In genomic region chr16:11416228-11417001, GRCh38 we compare ENCODE assay signal across 26 cellular contexts.
DNase-seq lines count a peak whose midpoint lies in the region; ATAC-seq, FAIRE-seq and TF ChIP-seq lines count a peak whose summit lies in the region.
"Had no signal": no experiment of that assay in that cellular context is flagged by ENCODE, and none has a peak within 500 bp of the region (broad histone marks: within the 10 kb centered on the region; RNA-seq: fewer than 3 reads in every experiment).

No MANE protein-coding gene starts in this region.

- H3K9me1 ChIP-seq in K562 (ENCODE audit: control insufficient read depth, insufficient read depth, low read length) = no peaks in the 10 kb centered on the region

- FAIRE-seq in HepG2 (lab: Jason Lieb, UNC) = no peak
- FAIRE-seq in K562 (lab: Jason Lieb, UNC) = no peak
- FAIRE-seq: A549, D721Med, GM12891, GM18507, H1 had no signal

- peaks cover 18% of the 10 kb centered on the region for H3K4me1 ChIP-seq in HepG2 (ENCODE audit: insufficient read depth, low read length)
- H3K4me1 ChIP-seq in right lobe of liver = no peaks in the 10 kb centered on the region
- H3K4me1 ChIP-seq in HEK293 (ENCODE audit: control insufficient read depth, insufficient read depth, low read length) = no peaks in the 10 kb centered on the region
- H3K4me1 ChIP-seq in K562 (replicated peaks in 1 of 2; ENCODE audit: control insufficient read depth in 2 of 2, insufficient read depth in 2 of 2, low read length in 2 of 2) = peaks cover 0 to 11% of the 10 kb centered on the region in 2 experiments; a peak in 2 of 5 replicates
- H3K4me1 ChIP-seq in ascending aorta = peaks cover 0 to 4% of the 10 kb centered on the region in 2 donors
- H3K4me1 ChIP-seq: BE2C had no signal

- TF ChIP-seq POLR2A in HepG2 (IDR thresholded peaks at IDR 0.05; ENCODE audit: insufficient read depth in 1 of 2, low read depth in 2 of 2, low read length in 2 of 2) = no peak
- no peak for TF ChIP-seq POLR2A in right lobe of liver (IDR thresholded peaks at IDR 0.05)
- TF ChIP-seq POLR2A in K562 (conservative IDR thresholded peaks at IDR 0.05) = no peak

- no peaks in the 10 kb centered on the region for H3K36me3 ChIP-seq in HepG2 (replicated peaks in 1 of 2; ENCODE audit: control insufficient read depth in 1 of 2, insufficient read depth in 2 of 2, low read length in 2 of 2)
- no peaks in the 10 kb centered on the region for H3K36me3 ChIP-seq in right lobe of liver
- H3K36me3 ChIP-seq in HEK293 (ENCODE audit: control insufficient read depth in 2 of 2, insufficient read depth in 1 of 2, low read length in 2 of 2) = no peaks in the 10 kb centered on the region
- H3K36me3 ChIP-seq in K562 (ENCODE audit: control insufficient read depth, insufficient read depth, low read length) = no peaks in the 10 kb centered on the region
- no peaks in the 10 kb centered on the region for H3K36me3 ChIP-seq in ascending aorta
- H3K36me3 ChIP-seq: BE2C; BLaER1 treated with 17β-estradiol and CSF1 and Interleukin-3, amounts not matched to agents 10 nM and 100 nM had no signal

- 40% methylated on average over 16 of the region's 16 CpGs for WGBS in HepG2 (ENCODE audit: low lambda C conversion rate)
- 87% methylated on average over 10 of the region's 16 CpGs for WGBS in right lobe of liver (ENCODE audit: insufficient coverage, low coverage, low lambda C conversion rate, missing lambda C conversion rate)
- WGBS in K562 (ENCODE audit: insufficient coverage, low coverage, missing lambda C conversion rate) = 17% methylated on average over 16 of the region's 16 CpGs

- no peak for ATAC-seq in HepG2
- no peak for ATAC-seq in right lobe of liver
- no peak for ATAC-seq in K562
- no peak for ATAC-seq in GM21526 (IDR thresholded peaks at IDR 0.05; ENCODE audit: low FRiP score, unreplicated experiment)
- ATAC-seq: A549, HCT116 had no signal

- H2AFZ ChIP-seq in HepG2 (ENCODE audit: low read length) (no peak overlapping the region), K562 (ENCODE audit: low read depth, low read length) (no peak overlapping the region)
- H2AFZ ChIP-seq: GM23248 had no signal

- TF ChIP-seq RAD21 in HepG2 (CRISPR knock-in tag; IDR thresholded peaks at IDR 0.05) = no peak
- no peak for TF ChIP-seq RAD21 in K562 (CRISPR knock-in tag; conservative IDR thresholded peaks at IDR 0.05 in 1 of 2, IDR thresholded peaks at IDR 0.05 in 1 of 2)

- intact Hi-C loops in HepG2 (cut with micrococcal nuclease; ENCODE audit: unreplicated experiment) = no loop called here
- intact Hi-C loops in right lobe of liver (cut with DNase I) = loop anchor here in 1 of 2 donors (10.0 kb wide), 1 partner anchor 98 kb away; no protein-coding TSS in a partner anchor
- intact Hi-C loops in K562 (cut with micrococcal nuclease) = no loop called here
- intact Hi-C loops in ascending aorta (cut with DNase I) = no loop called here

- H4K20me1 ChIP-seq in HepG2 (ENCODE audit: insufficient read depth, low read length) = no peaks in the 10 kb centered on the region
- H4K20me1 ChIP-seq in K562 (replicated peaks; ENCODE audit: control insufficient read depth, insufficient read depth, low read length) = peaks cover 8% of the 10 kb centered on the region; the same call in 1 of the 2 replicates
- H4K20me1 ChIP-seq: BLaER1 treated with 17β-estradiol and CSF1 and Interleukin-3, amounts not matched to agents 10 nM and 100 nM had no signal

- no peak overlapping the region for H3K4me3 ChIP-seq in HepG2 (replicated peaks in 1 of 3; ENCODE audit: insufficient read depth in 1 of 3, low read depth in 2 of 3, low read length in 3 of 3)
- no peak overlapping the region for H3K4me3 ChIP-seq in right lobe of liver
- H3K4me3 ChIP-seq in HEK293 (ENCODE audit: low read depth, low read length) = no peak overlapping the region
- H3K4me3 ChIP-seq in K562 = no peak overlapping the region
- no peak overlapping the region for H3K4me3 ChIP-seq in ascending aorta
- H3K4me3 ChIP-seq: A549; BLaER1 treated with 17β-estradiol and CSF1 and Interleukin-3, amounts not matched to agents 10 nM and 100 nM; GM23248 had no signal

- H3K9ac ChIP-seq in HepG2 (ENCODE audit: insufficient read depth, low read depth, low read length) (no peak overlapping the region), K562 (ENCODE audit: insufficient read depth in 1 of 2, low read depth in 2 of 2, low read length in 2 of 2) (no peak overlapping the region)
- H3K9ac ChIP-seq: BLaER1 treated with 17β-estradiol and CSF1 and Interleukin-3, amounts not matched to agents 10 nM and 100 nM; GM23248 had no signal

- in situ Hi-C loops in HepG2 (cut with HindIII; ENCODE audit: extremely low pct_ligation_motif_present, low pct_unique_long_range_greater_than_20kb) (loop anchor here (25.0 kb wide), 1 partner anchor 96 kb away; no protein-coding TSS in a partner anchor), K562 (cut with MboI) (no loop called here)

- H3K27me3 ChIP-seq in HepG2 (ENCODE audit: control insufficient read depth in 1 of 2, insufficient read depth in 2 of 2, low read length in 2 of 2) = peaks cover 21 to 60% of the 10 kb centered on the region in 2 experiments
- no peaks in the 10 kb centered on the region for H3K27me3 ChIP-seq in right lobe of liver
- H3K27me3 ChIP-seq in K562 (ENCODE audit: control insufficient read depth in 2 of 2, insufficient read depth in 2 of 2, low read length in 2 of 2) = peaks cover 19 to 61% of the 10 kb centered on the region in 2 experiments
- H3K27me3 ChIP-seq in ascending aorta = no peaks in the 10 kb centered on the region
- H3K27me3 ChIP-seq: BE2C; BLaER1 treated with 17β-estradiol and CSF1 and Interleukin-3, amounts not matched to agents 10 nM and 100 nM had no signal

- POLR2A ChIA-PET in HepG2 (lab: Yijun Ruan, JAX) (interaction anchor here (0.6 kb wide), 1 partner anchor 214 kb away, joined by 3 read pairs; no protein-coding TSS in a partner anchor), HEK293 (lab: Yijun Ruan, JAX) (interaction anchor here (0.6 kb wide), 1 partner anchor 104 kb away, joined by 3 read pairs; no protein-coding TSS in a partner anchor), K562 (lab: Yijun Ruan, JAX) (no interaction called here)

- TF ChIP-seq CTCF in HepG2 (CRISPR knock-in tag; IDR thresholded peaks at IDR 0.05) (no peak), right lobe of liver (IDR thresholded peaks at IDR 0.05) (no peak), HEK293 (tag by site-specific recombination; IDR thresholded peaks at IDR 0.05) (no peak), K562 (IDR thresholded peaks at IDR 0.05 in 2 of 3, conservative IDR thresholded peaks at IDR 0.05 in 1 of 3; ENCODE audit: insufficient read depth in 2 of 3, low read depth in 1 of 3, low read length in 3 of 3) (no peak), ascending aorta (IDR thresholded peaks at IDR 0.05) (no peak)

- DNase-seq in HepG2 (ENCODE audit: low spot score) (no peak), right lobe of liver (no peak), K562 (ENCODE audit: extremely low read depth in 1 of 4, low spot score in 3 of 4) (no peak), ascending aorta (ENCODE audit: low spot score in 2 of 2) (no peak), DMS79 (lab: John Stamatoyannopoulos, UW) (no peak)
- DNase-seq: 8988T; ACHN; AML-193; BE2C; CD4-positive, alpha-beta T cell; CD8-positive, alpha-beta memory T cell; DMS 273 treated with DMSO at 0.1 percent for 48 hours; DMS79 treated with DMSO at 0.1 percent for 48 hours; GF-D8; GM23248; H9; HFFc6 had no signal

- H3K9me3 ChIP-seq in HepG2 (ENCODE audit: low read length) = no peaks in the 10 kb centered on the region
- no peaks in the 10 kb centered on the region for H3K9me3 ChIP-seq in right lobe of liver
- H3K9me3 ChIP-seq in HEK293 (ENCODE audit: control insufficient read depth, insufficient read depth, low read depth, low read length) = no peaks in the 10 kb centered on the region
- H3K9me3 ChIP-seq in K562 (replicated peaks; ENCODE audit: control insufficient read depth, insufficient read depth, low read depth, low read length) = no peaks in the 10 kb centered on the region
- H3K9me3 ChIP-seq in ascending aorta = no peaks in the 10 kb centered on the region
- H3K9me3 ChIP-seq: A549, BE2C had no signal

- H3K27ac ChIP-seq in HepG2 (ENCODE audit: extremely low read length, insufficient read depth, low read length) (no peak overlapping the region), right lobe of liver (no peak overlapping the region), HEK293 (ENCODE audit: extremely low read depth, low read depth, low read length) (no peak overlapping the region), K562 (ENCODE audit: extremely low read depth, low read depth, low read length) (no peak overlapping the region), ascending aorta (no peak overlapping the region)
- H3K27ac ChIP-seq: A549; BLaER1 treated with 17β-estradiol and CSF1 and Interleukin-3, amounts not matched to agents 10 nM and 100 nM; GM23248 had no signal

- no peak overlapping the region for H3K4me2 ChIP-seq in HepG2 (ENCODE audit: low read depth, low read length)
- no peak overlapping the region for H3K4me2 ChIP-seq in K562 (ENCODE audit: insufficient read depth, low read length)
- H3K4me2 ChIP-seq: A549 had no signal

- H3K79me2 ChIP-seq in HepG2 (ENCODE audit: insufficient read depth, low read length) (no peaks in the 10 kb centered on the region), K562 (ENCODE audit: control insufficient read depth, insufficient read depth, low read length) (no peaks in the 10 kb centered on the region)

- CTCF ChIA-PET in HepG2 (lab: Yijun Ruan, JAX; ENCODE audit: low intra/inter-chr PET ratio, low total read pairs) = no interaction called here
- CTCF ChIA-PET in HEK293 (lab: Yijun Ruan, JAX) = interaction anchor here (0.6 to 1.9 kb wide), 6 partner anchors 9 to 299 kb away, joined by 3 to 6 read pairs (median 4); no protein-coding TSS in a partner anchor
- CTCF ChIA-PET in K562 (lab: Yijun Ruan, JAX; ENCODE audit: low intra/inter-chr PET ratio) = interaction anchor here (0.6 kb wide), 1 partner anchor 227 kb away, joined by 3 read pairs; no protein-coding TSS in a partner anchor

- no peak for TF ChIP-seq EP300 in HepG2 (IDR thresholded peaks at IDR 0.05; ENCODE audit: low read depth in 2 of 2, low read length in 2 of 2)
- TF ChIP-seq EP300 in HepG2 (CRISPR knock-in tag; IDR thresholded peaks at IDR 0.05; ENCODE audit: borderline replicate concordance) = no peak
- TF ChIP-seq EP300 in K562 (IDR thresholded peaks at IDR 0.05; ENCODE audit: low read length) = no peak

- no TSS peak for BruUV-seq in HepG2 (replicated peaks; lab: Mats Ljungman, UMichigan)
- BruUV-seq in K562 (replicated peaks; lab: Mats Ljungman, UMichigan) = no TSS peak

TF ChIP-seq in HepG2, 621 proteins besides CTCF, POLR2A, EP300 and RAD21 (continues in another document):
- 0 out of 2 replicates have a peak, but pooled peaks have one; percentile 19 for TF ChIP-seq ZNF629 (CRISPR knock-in tag; conservative IDR thresholded peaks at IDR 0.05)
- TF ChIP-seq ZFY (CRISPR knock-in tag; IDR thresholded peaks at IDR 0.05) = 0 out of 2 replicates have a peak, but pooled peaks have one; percentile 13

TF ChIP-seq in HEK293, 187 proteins besides CTCF, POLR2A, EP300 and RAD21 (continues in another document):
- TF ChIP-seq ZNF140 (tag by site-specific recombination; IDR thresholded peaks at IDR 0.05) = no peak
- TF ChIP-seq ZNF621 (tag by site-specific recombination; IDR thresholded peaks at IDR 0.05) = no peak

TF ChIP-seq in K562, 482 proteins besides CTCF, POLR2A, EP300 and RAD21 (continues in another document):
- TF ChIP-seq PHTF2 (CRISPR knock-in tag; IDR thresholded peaks at IDR 0.05) = no peak

Comparison
In these comparisons a context has a peak if more than half of its experiments do, and no peak if none do; other contexts are left out.
1. Of the 241 proteins assayed by ChIP-seq in both HepG2 and K562: peak only in HepG2: none; only in K562: ADNP and ZFP36; in both: none; in neither: 239.